ENCODE assay signal across 1 cellular context in genomic region chr7:139700505-139701235, GRCh38.
TF ChIP-seq lines count a peak whose summit lies in the region.

No MANE protein-coding gene starts in this region.

TF ChIP-seq in IMR-90, 13 proteins besides CTCF, POLR2A, EP300 and RAD21 (continued from another document):
- TF ChIP-seq CHD1 (IDR thresholded peaks at IDR 0.05; ENCODE audit: low read depth, low read length) (no peak), USF2 (IDR thresholded peaks at IDR 0.05; ENCODE audit: low read depth, low read length) (no peak), SMC3 (IDR thresholded peaks at IDR 0.05; ENCODE audit: low read depth, low read length) (no peak), MAFK (IDR thresholded peaks at IDR 0.05; ENCODE audit: low read depth, low read length) (no peak), RCOR1 (IDR thresholded peaks at IDR 0.05; ENCODE audit: insufficient replicate concordance, low read length) (no peak)
